Comparison of ENCODE assay signal across 1 cellular context in the genomic region with DNA sequence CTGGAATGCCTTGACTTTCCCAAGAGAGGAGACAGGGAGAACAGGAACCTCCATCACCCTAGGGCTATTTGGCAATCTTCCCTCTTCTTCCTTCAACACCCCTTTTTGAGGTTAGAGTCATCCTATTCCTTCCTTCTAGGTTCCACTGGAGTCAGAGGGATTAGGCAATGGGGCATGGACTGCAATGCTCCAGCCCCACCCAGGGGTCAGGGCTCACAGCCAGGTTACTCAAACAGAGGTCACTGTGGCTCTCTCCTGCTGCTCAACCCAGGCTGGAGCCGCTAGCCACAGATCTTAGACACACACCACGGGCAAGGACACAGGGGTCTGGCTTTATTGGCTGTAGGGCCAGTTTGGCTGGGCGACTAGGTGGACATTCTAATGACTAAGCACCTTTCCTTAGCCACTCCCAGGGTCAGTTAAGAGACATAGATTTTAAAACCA.
TF ChIP-seq lines count a peak whose summit lies in the region.

No MANE protein-coding gene starts in this region.

TF ChIP-seq in HepG2, 621 proteins besides CTCF, POLR2A, EP300 and RAD21 (continued from another document and continues in another):
- TF ChIP-seq, protein P1, sequence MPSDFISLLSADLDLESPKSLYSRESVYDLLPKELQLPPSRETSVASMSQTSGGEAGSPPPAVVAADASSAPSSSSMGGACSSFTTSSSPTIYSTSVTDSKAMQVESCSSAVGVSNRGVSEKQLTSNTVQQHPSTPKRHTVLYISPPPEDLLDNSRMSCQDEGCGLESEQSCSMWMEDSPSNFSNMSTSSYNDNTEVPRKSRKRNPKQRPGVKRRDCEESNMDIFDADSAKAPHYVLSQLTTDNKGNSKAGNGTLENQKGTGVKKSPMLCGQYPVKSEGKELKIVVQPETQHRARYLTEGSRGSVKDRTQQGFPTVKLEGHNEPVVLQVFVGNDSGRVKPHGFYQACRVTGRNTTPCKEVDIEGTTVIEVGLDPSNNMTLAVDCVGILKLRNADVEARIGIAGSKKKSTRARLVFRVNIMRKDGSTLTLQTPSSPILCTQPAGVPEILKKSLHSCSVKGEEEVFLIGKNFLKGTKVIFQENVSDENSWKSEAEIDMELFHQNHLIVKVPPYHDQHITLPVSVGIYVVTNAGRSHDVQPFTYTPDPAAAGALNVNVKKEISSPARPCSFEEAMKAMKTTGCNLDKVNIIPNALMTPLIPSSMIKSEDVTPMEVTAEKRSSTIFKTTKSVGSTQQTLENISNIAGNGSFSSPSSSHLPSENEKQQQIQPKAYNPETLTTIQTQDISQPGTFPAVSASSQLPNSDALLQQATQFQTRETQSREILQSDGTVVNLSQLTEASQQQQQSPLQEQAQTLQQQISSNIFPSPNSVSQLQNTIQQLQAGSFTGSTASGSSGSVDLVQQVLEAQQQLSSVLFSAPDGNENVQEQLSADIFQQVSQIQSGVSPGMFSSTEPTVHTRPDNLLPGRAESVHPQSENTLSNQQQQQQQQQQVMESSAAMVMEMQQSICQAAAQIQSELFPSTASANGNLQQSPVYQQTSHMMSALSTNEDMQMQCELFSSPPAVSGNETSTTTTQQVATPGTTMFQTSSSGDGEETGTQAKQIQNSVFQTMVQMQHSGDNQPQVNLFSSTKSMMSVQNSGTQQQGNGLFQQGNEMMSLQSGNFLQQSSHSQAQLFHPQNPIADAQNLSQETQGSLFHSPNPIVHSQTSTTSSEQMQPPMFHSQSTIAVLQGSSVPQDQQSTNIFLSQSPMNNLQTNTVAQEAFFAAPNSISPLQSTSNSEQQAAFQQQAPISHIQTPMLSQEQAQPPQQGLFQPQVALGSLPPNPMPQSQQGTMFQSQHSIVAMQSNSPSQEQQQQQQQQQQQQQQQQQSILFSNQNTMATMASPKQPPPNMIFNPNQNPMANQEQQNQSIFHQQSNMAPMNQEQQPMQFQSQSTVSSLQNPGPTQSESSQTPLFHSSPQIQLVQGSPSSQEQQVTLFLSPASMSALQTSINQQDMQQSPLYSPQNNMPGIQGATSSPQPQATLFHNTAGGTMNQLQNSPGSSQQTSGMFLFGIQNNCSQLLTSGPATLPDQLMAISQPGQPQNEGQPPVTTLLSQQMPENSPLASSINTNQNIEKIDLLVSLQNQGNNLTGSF (CRISPR knock-in tag; IDR thresholded peaks at IDR 0.05): no peak
- TF ChIP-seq, protein P2, sequence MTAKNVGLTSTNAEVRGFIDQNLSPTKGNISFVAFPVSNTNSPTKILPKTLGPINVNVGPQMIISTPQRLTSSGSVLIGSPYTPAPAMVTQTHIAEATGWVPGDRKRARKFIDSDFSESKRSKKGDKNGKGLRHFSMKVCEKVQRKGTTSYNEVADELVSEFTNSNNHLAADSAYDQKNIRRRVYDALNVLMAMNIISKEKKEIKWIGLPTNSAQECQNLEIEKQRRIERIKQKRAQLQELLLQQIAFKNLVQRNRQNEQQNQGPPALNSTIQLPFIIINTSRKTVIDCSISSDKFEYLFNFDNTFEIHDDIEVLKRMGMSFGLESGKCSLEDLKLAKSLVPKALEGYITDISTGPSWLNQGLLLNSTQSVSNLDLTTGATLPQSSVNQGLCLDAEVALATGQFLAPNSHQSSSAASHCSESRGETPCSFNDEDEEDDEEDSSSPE (CRISPR knock-in tag; IDR thresholded peaks at IDR 0.05): no peak
- TF ChIP-seq ELF1 (CRISPR knock-in tag; IDR thresholded peaks at IDR 0.05) (0 out of 2 replicates have a peak, but pooled peaks have one; percentile 12), ZBTB1 (CRISPR knock-in tag; IDR thresholded peaks at IDR 0.05; ENCODE audit: borderline replicate concordance) (no peak), ZNF850 (CRISPR knock-in tag; conservative IDR thresholded peaks at IDR 0.05) (no peak), KLF16 (CRISPR knock-in tag; IDR thresholded peaks at IDR 0.05) (no peak; a peak in 1 of 4 replicates), CHCHD3 (CRISPR knock-in tag; IDR thresholded peaks at IDR 0.05) (no peak), SATB2 (CRISPR knock-in tag; IDR thresholded peaks at IDR 0.05) (peak; percentile 77; the same call in 1 of the 2 replicates), ZNF589 (CRISPR knock-in tag; conservative IDR thresholded peaks at IDR 0.05) (no peak), IKZF1 (IDR thresholded peaks at IDR 0.05) (no peak), ZNF34 (CRISPR knock-in tag; IDR thresholded peaks at IDR 0.05; ENCODE audit: borderline replicate concordance) (no peak), SKI (IDR thresholded peaks at IDR 0.05; ENCODE audit: partially characterized antibody) (peak; percentile 95), PHF20 (CRISPR knock-in tag; IDR thresholded peaks at IDR 0.05) (no peak), ZSCAN22 (CRISPR knock-in tag; IDR thresholded peaks at IDR 0.05) (no peak), HNRNPK (IDR thresholded peaks at IDR 0.05; ENCODE audit: low read depth, low read length, poor library complexity, severe bottlenecking) (no peak), MYNN (CRISPR knock-in tag; IDR thresholded peaks at IDR 0.05; ENCODE audit: low read depth) (no peak)
- TF ChIP-seq, protein P3, sequence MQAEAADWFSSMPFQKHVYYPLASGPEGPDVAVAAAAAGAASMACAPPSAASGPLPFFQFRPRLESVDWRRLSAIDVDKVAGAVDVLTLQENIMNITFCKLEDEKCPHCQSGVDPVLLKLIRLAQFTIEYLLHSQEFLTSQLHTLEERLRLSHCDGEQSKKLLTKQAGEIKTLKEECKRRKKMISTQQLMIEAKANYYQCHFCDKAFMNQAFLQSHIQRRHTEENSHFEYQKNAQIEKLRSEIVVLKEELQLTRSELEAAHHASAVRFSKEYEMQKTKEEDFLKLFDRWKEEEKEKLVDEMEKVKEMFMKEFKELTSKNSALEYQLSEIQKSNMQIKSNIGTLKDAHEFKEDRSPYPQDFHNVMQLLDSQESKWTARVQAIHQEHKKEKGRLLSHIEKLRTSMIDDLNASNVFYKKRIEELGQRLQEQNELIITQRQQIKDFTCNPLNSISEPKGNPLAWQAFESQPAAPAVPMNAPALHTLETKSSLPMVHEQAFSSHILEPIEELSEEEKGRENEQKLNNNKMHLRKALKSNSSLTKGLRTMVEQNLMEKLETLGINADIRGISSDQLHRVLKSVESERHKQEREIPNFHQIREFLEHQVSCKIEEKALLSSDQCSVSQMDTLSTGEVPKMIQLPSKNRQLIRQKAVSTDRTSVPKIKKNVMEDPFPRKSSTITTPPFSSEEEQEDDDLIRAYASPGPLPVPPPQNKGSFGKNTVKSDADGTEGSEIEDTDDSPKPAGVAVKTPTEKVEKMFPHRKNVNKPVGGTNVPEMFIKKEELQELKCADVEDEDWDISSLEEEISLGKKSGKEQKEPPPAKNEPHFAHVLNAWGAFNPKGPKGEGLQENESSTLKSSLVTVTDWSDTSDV (CRISPR knock-in tag; IDR thresholded peaks at IDR 0.05): no peak
- TF ChIP-seq, protein P4, sequence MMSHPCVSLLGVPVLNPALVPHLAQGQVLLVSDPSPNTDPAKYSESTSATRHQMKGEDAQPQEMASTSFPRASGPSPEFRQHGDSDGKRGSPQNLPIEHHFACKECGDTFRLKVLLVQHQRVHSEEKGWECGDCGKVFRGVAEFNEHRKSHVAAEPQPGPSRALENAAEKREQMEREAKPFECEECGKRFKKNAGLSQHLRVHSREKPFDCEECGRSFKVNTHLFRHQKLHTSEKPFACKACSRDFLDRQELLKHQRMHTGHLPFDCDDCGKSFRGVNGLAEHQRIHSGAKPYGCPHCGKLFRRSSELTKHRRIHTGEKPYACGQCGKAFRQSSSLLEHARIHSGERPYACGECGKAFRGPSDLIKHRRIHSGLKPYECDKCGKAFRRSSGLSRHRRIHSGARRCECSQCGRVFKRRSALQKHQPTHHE (CRISPR knock-in tag; IDR thresholded peaks at IDR 0.05; ENCODE audit: borderline replicate concordance): 0 out of 2 replicates have a peak, but pooled peaks have one; percentile 43
- TF ChIP-seq, protein P5, sequence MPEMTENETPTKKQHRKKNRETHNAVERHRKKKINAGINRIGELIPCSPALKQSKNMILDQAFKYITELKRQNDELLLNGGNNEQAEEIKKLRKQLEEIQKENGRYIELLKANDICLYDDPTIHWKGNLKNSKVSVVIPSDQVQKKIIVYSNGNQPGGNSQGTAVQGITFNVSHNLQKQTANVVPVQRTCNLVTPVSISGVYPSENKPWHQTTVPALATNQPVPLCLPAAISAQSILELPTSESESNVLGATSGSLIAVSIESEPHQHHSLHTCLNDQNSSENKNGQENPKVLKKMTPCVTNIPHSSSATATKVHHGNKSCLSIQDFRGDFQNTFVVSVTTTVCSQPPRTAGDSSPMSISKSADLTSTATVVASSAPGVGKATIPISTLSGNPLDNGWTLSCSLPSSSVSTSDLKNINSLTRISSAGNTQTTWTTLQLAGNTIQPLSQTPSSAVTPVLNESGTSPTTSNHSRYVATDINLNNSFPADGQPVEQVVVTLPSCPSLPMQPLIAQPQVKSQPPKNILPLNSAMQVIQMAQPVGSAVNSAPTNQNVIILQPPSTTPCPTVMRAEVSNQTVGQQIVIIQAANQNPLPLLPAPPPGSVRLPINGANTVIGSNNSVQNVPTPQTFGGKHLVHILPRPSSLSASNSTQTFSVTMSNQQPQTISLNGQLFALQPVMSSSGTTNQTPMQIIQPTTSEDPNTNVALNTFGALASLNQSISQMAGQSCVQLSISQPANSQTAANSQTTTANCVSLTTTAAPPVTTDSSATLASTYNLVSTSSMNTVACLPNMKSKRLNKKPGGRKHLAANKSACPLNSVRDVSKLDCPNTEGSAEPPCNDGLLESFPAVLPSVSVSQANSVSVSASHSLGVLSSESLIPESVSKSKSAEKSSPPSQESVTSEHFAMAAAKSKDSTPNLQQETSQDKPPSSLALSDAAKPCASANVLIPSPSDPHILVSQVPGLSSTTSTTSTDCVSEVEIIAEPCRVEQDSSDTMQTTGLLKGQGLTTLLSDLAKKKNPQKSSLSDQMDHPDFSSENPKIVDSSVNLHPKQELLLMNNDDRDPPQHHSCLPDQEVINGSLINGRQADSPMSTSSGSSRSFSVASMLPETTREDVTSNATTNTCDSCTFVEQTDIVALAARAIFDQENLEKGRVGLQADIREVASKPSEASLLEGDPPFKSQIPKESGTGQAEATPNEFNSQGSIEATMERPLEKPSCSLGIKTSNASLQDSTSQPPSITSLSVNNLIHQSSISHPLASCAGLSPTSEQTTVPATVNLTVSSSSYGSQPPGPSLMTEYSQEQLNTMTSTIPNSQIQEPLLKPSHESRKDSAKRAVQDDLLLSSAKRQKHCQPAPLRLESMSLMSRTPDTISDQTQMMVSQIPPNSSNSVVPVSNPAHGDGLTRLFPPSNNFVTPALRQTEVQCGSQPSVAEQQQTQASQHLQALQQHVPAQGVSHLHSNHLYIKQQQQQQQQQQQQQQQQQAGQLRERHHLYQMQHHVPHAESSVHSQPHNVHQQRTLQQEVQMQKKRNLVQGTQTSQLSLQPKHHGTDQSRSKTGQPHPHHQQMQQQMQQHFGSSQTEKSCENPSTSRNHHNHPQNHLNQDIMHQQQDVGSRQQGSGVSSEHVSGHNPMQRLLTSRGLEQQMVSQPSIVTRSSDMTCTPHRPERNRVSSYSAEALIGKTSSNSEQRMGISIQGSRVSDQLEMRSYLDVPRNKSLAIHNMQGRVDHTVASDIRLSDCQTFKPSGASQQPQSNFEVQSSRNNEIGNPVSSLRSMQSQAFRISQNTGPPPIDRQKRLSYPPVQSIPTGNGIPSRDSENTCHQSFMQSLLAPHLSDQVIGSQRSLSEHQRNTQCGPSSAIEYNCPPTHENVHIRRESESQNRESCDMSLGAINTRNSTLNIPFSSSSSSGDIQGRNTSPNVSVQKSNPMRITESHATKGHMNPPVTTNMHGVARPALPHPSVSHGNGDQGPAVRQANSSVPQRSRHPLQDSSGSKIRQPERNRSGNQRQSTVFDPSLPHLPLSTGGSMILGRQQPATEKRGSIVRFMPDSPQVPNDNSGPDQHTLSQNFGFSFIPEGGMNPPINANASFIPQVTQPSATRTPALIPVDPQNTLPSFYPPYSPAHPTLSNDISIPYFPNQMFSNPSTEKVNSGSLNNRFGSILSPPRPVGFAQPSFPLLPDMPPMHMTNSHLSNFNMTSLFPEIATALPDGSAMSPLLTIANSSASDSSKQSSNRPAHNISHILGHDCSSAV (CRISPR knock-in tag; IDR thresholded peaks at IDR 0.05; ENCODE audit: borderline replicate concordance): no peak
- TF ChIP-seq, protein P6, sequence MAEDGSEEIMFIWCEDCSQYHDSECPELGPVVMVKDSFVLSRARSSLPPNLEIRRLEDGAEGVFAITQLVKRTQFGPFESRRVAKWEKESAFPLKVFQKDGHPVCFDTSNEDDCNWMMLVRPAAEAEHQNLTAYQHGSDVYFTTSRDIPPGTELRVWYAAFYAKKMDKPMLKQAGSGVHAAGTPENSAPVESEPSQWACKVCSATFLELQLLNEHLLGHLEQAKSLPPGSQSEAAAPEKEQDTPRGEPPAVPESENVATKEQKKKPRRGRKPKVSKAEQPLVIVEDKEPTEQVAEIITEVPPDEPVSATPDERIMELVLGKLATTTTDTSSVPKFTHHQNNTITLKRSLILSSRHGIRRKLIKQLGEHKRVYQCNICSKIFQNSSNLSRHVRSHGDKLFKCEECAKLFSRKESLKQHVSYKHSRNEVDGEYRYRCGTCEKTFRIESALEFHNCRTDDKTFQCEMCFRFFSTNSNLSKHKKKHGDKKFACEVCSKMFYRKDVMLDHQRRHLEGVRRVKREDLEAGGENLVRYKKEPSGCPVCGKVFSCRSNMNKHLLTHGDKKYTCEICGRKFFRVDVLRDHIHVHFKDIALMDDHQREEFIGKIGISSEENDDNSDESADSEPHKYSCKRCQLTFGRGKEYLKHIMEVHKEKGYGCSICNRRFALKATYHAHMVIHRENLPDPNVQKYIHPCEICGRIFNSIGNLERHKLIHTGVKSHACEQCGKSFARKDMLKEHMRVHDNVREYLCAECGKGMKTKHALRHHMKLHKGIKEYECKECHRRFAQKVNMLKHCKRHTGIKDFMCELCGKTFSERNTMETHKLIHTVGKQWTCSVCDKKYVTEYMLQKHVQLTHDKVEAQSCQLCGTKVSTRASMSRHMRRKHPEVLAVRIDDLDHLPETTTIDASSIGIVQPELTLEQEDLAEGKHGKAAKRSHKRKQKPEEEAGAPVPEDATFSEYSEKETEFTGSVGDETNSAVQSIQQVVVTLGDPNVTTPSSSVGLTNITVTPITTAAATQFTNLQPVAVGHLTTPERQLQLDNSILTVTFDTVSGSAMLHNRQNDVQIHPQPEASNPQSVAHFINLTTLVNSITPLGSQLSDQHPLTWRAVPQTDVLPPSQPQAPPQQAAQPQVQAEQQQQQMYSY (CRISPR knock-in tag; IDR thresholded peaks at IDR 0.05): no peak
- TF ChIP-seq, protein P7, sequence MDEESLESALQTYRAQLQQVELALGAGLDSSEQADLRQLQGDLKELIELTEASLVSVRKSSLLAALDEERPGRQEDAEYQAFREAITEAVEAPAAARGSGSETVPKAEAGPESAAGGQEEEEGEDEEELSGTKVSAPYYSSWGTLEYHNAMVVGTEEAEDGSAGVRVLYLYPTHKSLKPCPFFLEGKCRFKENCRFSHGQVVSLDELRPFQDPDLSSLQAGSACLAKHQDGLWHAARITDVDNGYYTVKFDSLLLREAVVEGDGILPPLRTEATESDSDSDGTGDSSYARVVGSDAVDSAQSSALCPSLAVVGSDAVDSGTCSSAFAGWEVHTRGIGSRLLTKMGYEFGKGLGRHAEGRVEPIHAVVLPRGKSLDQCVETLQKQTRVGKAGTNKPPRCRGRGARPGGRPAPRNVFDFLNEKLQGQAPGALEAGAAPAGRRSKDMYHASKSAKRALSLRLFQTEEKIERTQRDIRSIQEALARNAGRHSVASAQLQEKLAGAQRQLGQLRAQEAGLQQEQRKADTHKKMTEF (CRISPR knock-in tag; IDR thresholded peaks at IDR 0.05): peak; percentile 77; the same call in 1 of the 2 replicates
- TF ChIP-seq, protein P8, sequence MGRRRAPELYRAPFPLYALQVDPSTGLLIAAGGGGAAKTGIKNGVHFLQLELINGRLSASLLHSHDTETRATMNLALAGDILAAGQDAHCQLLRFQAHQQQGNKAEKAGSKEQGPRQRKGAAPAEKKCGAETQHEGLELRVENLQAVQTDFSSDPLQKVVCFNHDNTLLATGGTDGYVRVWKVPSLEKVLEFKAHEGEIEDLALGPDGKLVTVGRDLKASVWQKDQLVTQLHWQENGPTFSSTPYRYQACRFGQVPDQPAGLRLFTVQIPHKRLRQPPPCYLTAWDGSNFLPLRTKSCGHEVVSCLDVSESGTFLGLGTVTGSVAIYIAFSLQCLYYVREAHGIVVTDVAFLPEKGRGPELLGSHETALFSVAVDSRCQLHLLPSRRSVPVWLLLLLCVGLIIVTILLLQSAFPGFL (CRISPR knock-in tag; IDR thresholded peaks at IDR 0.05): no peak
